In genomic region chr2:66233981-66234380, GRCh38 we compare ENCODE assay signal across 14 cellular contexts.
A peak's percentile ranks its signal among the peaks of the same experiment; 100 is the strongest.
DNase-seq lines count a peak whose midpoint lies in the region; ATAC-seq and TF ChIP-seq lines count a peak whose summit lies in the region.
"Had no signal": no experiment of that assay in that cellular context is flagged by ENCODE, and none has a peak within 500 bp of the region (broad histone marks: within the 10 kb centered on the region; RNA-seq: fewer than 3 reads in every experiment).

No MANE protein-coding gene starts in this region.

- no peak for TF ChIP-seq CTCF in Calu3 (IDR thresholded peaks at IDR 0.05; ENCODE audit: unreplicated experiment)
- TF ChIP-seq CTCF in adrenal gland (IDR thresholded peaks at IDR 0.05), result no peak
- TF ChIP-seq CTCF in heart right ventricle (IDR thresholded peaks at IDR 0.05), result no peak

- H3K27me3 ChIP-seq in esophagus (ENCODE audit: control insufficient read depth in 1 of 2, insufficient read depth in 2 of 2, low read length in 2 of 2), result no peaks in the 10 kb centered on the region
- H3K27me3 ChIP-seq in adrenal gland, result no peaks in the 10 kb centered on the region
- peaks cover 0 to 4% (median 0%) of the 10 kb centered on the region in 7 donors for H3K27me3 ChIP-seq in heart right ventricle
- H3K27me3 ChIP-seq: BLaER1 had no signal

- H3K9me3 Mint-ChIP-seq in Calu3 (ENCODE audit: low read depth, unreplicated experiment), result no peaks in the 10 kb centered on the region

- CTCF ChIA-PET in Calu3 (lab: Charles Lee), result no interaction called here

- H3K9me3 ChIP-seq in esophagus (ENCODE audit: control insufficient read depth in 2 of 2, insufficient read depth in 1 of 2, low read depth in 1 of 2, low read length in 1 of 2), result no peaks in the 10 kb centered on the region
- no peaks in the 10 kb centered on the region for H3K9me3 ChIP-seq in adrenal gland (replicated peaks in 1 of 3)
- no peaks in the 10 kb centered on the region for H3K9me3 ChIP-seq in heart right ventricle
- H3K9me3 ChIP-seq: BLaER1, HAP-1 had no signal

- H3K27ac ChIP-seq in esophagus (ENCODE audit: low read depth in 2 of 2, low read length in 1 of 2) (peak overlapping the region; percentile 11 to 60), adrenal gland (no peak overlapping the region), heart right ventricle (no peak overlapping the region)
- H3K27ac ChIP-seq: BLaER1 had no signal

- no peak overlapping the region for H3K27ac Mint-ChIP-seq in Calu3 (ENCODE audit: unreplicated experiment)
- H3K27ac Mint-ChIP-seq: CD4-positive, alpha-beta memory T cell had no signal

- no peaks in the 10 kb centered on the region for H3K4me1 Mint-ChIP-seq in Calu3 (ENCODE audit: low read depth, unreplicated experiment)
- H3K4me1 Mint-ChIP-seq: CD14-positive monocyte; CD4-positive, alpha-beta memory T cell had no signal

- TF ChIP-seq POLR2A in adrenal gland (IDR thresholded peaks at IDR 0.05), result no peak

- H3K36me3 Mint-ChIP-seq in Calu3 (ENCODE audit: insufficient read depth, unreplicated experiment), result no peaks in the 10 kb centered on the region
- H3K36me3 Mint-ChIP-seq: CD14-positive monocyte; CD4-positive, alpha-beta memory T cell had no signal

- no peak for ATAC-seq in left cardiac atrium
- no peak for ATAC-seq in HG03460 (IDR thresholded peaks at IDR 0.05; ENCODE audit: unreplicated experiment)
- no peak for ATAC-seq in heart right ventricle

- WGBS in esophagus, 2 donors, result 81 to 83% methylated on average over 2 of the region's 2 CpGs
- WGBS in adrenal gland, 4 donors, result 90 to 97% (median 94%) methylated on average over 2 of the region's 2 CpGs
- WGBS in heart right ventricle, 2 donors, result 91 to 95% methylated on average over 2 of the region's 2 CpGs

- H3K4me3 ChIP-seq in esophagus (ENCODE audit: low read depth in 1 of 2, low read length in 2 of 2) (no peak overlapping the region), adrenal gland (no peak overlapping the region), heart right ventricle (no peak overlapping the region)
- H3K4me3 ChIP-seq: BLaER1, HAP-1 had no signal

- H3K27me3 Mint-ChIP-seq in Calu3 (ENCODE audit: unreplicated experiment), result peaks cover 23% of the 10 kb centered on the region

- peaks cover 0 to 3% of the 10 kb centered on the region in 2 donors for H3K4me1 ChIP-seq in esophagus (ENCODE audit: control insufficient read depth in 2 of 2, insufficient read depth in 2 of 2, low read length in 1 of 2)
- no peaks in the 10 kb centered on the region for H3K4me1 ChIP-seq in adrenal gland (replicated peaks in 1 of 2)
- H3K4me1 ChIP-seq in heart right ventricle, result no peaks in the 10 kb centered on the region
- H3K4me1 ChIP-seq: HAP-1 had no signal

- H3K4me3 Mint-ChIP-seq in Calu3 (ENCODE audit: low read depth, unreplicated experiment), result no peak overlapping the region
- H3K4me3 Mint-ChIP-seq: CD14-positive monocyte; CD4-positive, alpha-beta memory T cell had no signal

- peak; percentile 2 for DNase-seq in Calu3
- DNase-seq in kidney tubule cell (ENCODE audit: low spot score), result peak; percentile 88
- DNase-seq in renal cortical epithelial cell (ENCODE audit: low read depth), result peak; percentile 13
- no peak for DNase-seq in adrenal gland
- DNase-seq in left cardiac atrium, result no peak
- DNase-seq in heart right ventricle, result no peak
- DNase-seq: 8988T; CD4-positive, alpha-beta memory T cell; DMS 273 treated with DMSO at 0.1 percent for 48 hours had no signal

- no TSS peak for BruUV-seq in Calu3 (replicated peaks; lab: Mats Ljungman, UMichigan)

- no peaks in the 10 kb centered on the region for H3K36me3 ChIP-seq in esophagus (ENCODE audit: control insufficient read depth in 2 of 2, insufficient read depth in 2 of 2, low read length in 1 of 2)
- H3K36me3 ChIP-seq in adrenal gland (replicated peaks in 1 of 2), result no peaks in the 10 kb centered on the region
- no peaks in the 10 kb centered on the region for H3K36me3 ChIP-seq in heart right ventricle
- H3K36me3 ChIP-seq: BLaER1, HAP-1 had no signal

- intact Hi-C loops in Calu3 (cut with micrococcal nuclease; ENCODE audit: unreplicated experiment) (no loop called here), adrenal gland (cut with DNase I) (no loop called here), left cardiac atrium (cut with DNase I) (no loop called here), heart right ventricle (cut with DNase I) (no loop called here)

Comparison
In these comparisons a context has a peak if more than half of its experiments do, and no peak if none do; other contexts are left out.
1. DNase-seq: peak in Calu3 (single experiment), kidney tubule cell (single experiment) and renal cortical epithelial cell (single experiment); none in adrenal gland (0 of 7), left cardiac atrium (single experiment) and heart right ventricle (0 of 2).
2. H3K27ac ChIP-seq: peak in esophagus (2 of 2); none in adrenal gland (0 of 5) and heart right ventricle (0 of 10).